20 cellular contexts compared by ENCODE assay signal in genomic region chr5:1311443-1312055, GRCh38. TPM values are rescaled to one million over a fixed set of nuclear protein-coding genes. Genes with fewer than 3 reads are reported as not detected.
DNase-seq lines count a peak whose midpoint lies in the region; ATAC-seq and TF ChIP-seq lines count a peak whose summit lies in the region.
"Had no signal": no experiment of that assay in that cellular context is flagged by ENCODE, and none has a peak within 500 bp of the region (broad histone marks: within the 10 kb centered on the region; RNA-seq: fewer than 3 reads in every experiment).

No MANE protein-coding gene starts in this region.

- POLR2A ChIA-PET in CD8-positive, alpha-beta memory T cell (lab: Charles Lee), result no interaction called here

- no peak overlapping the region for H3K4me3 Mint-ChIP-seq in CD8-positive, alpha-beta memory T cell
- H3K4me3 Mint-ChIP-seq in T-helper 17 cell (peak overlapping the region; percentile 2), nephron progenitor cell (no peak overlapping the region), glutamatergic neuron (ENCODE audit: unreplicated experiment) (no peak overlapping the region)

- TF ChIP-seq CTCF in nephron progenitor cell (IDR thresholded peaks at IDR 0.05) (no peak), glutamatergic neuron (IDR thresholded peaks at IDR 0.05; ENCODE audit: partially characterized antibody, unreplicated experiment) (no peak)

- H3K4me1 ChIP-seq in CD8-positive, alpha-beta memory T cell (ENCODE audit: insufficient read depth, low read length), result peaks cover 46% of the 10 kb centered on the region

- ATAC-seq in T-helper 17 cell (no peak), HG03442 (IDR thresholded peaks at IDR 0.05; ENCODE audit: unreplicated experiment) (no peak), HG02970 (IDR thresholded peaks at IDR 0.05; ENCODE audit: low FRiP score, unreplicated experiment) (no peak)

- H3K27ac Mint-ChIP-seq in CD8-positive, alpha-beta memory T cell, result peak overlapping the region in 5 of 8 donors; percentile 35 to 86 (median 79)
- H3K27ac Mint-ChIP-seq in T-helper 17 cell (no peak overlapping the region), nephron progenitor cell (no peak overlapping the region), glutamatergic neuron (ENCODE audit: unreplicated experiment) (no peak overlapping the region)

- H3K9me3 Mint-ChIP-seq in CD8-positive, alpha-beta memory T cell, result peaks cover 0 to 13% (median 10%) of the 10 kb centered on the region in 5 donors
- H3K9me3 Mint-ChIP-seq in nephron progenitor cell, result peaks cover 16% of the 10 kb centered on the region
- H3K9me3 Mint-ChIP-seq in glutamatergic neuron (ENCODE audit: unreplicated experiment), result peaks cover under 1% of the 10 kb centered on the region

- no peaks in the 10 kb centered on the region for H3K36me3 Mint-ChIP-seq in CD8-positive, alpha-beta memory T cell
- no peaks in the 10 kb centered on the region for H3K36me3 Mint-ChIP-seq in T-helper 17 cell (ENCODE audit: low read depth)
- no peaks in the 10 kb centered on the region for H3K36me3 Mint-ChIP-seq in nephron progenitor cell (ENCODE audit: low read depth)
- H3K36me3 Mint-ChIP-seq in glutamatergic neuron (ENCODE audit: unreplicated experiment), result no peaks in the 10 kb centered on the region

- peaks cover 49 to 50% (median 50%) of the 10 kb centered on the region in 3 donors for H3K4me1 Mint-ChIP-seq in CD8-positive, alpha-beta memory T cell
- H3K4me1 Mint-ChIP-seq in T-helper 17 cell (peaks cover 37% of the 10 kb centered on the region), nephron progenitor cell (peaks cover 17% of the 10 kb centered on the region), glutamatergic neuron (ENCODE audit: low read depth, unreplicated experiment) (peaks cover 7% of the 10 kb centered on the region)

- DNase-seq in activated CD8-positive, alpha-beta memory T cell treated with anti-CD3 and anti-CD28 coated beads, Interleukin-2, amount 50 U/mL, for 48 hours, result peak; percentile 43
- DNase-seq in activated CD8-positive, alpha-beta memory T cell treated with anti-CD3 and anti-CD28 coated beads for 24 hours, result no peak
- DNase-seq in CD8-positive, alpha-beta memory T cell, result peak in 1 of 5 donors; percentile 40
- DNase-seq in T-helper 17 cell (peak in 1 of 3 donors; percentile 5), nephron progenitor cell (peak; percentile 0), glutamatergic neuron (no peak)
- DNase-seq: amygdala, GM23248, IMR-90, NCI-H2171 treated with DMSO at 0.1 percent for 48 hours, NCI-H526, SHP77 treated with DMSO at 0.1 percent for 48 hours had no signal

- H3K27me3 Mint-ChIP-seq in CD8-positive, alpha-beta memory T cell, result no peaks in the 10 kb centered on the region
- H3K27me3 Mint-ChIP-seq in T-helper 17 cell, result no peaks in the 10 kb centered on the region
- peaks cover 18% of the 10 kb centered on the region for H3K27me3 Mint-ChIP-seq in nephron progenitor cell (ENCODE audit: low read depth, poor library complexity)
- peaks cover 2% of the 10 kb centered on the region for H3K27me3 Mint-ChIP-seq in glutamatergic neuron (ENCODE audit: unreplicated experiment)

- no peaks in the 10 kb centered on the region for H3K36me3 ChIP-seq in CD8-positive, alpha-beta memory T cell (ENCODE audit: insufficient read depth, low read length)
- H3K36me3 ChIP-seq: cardiac muscle cell, ovary, right atrium auricular region had no signal

- peaks cover 3% of the 10 kb centered on the region for H3K9me3 ChIP-seq in CD8-positive, alpha-beta memory T cell (ENCODE audit: low read length)
- H3K9me3 ChIP-seq in T-helper 17 cell (ENCODE audit: control insufficient read depth, low read length, poor library complexity, severe bottlenecking), result no peaks in the 10 kb centered on the region
- H3K9me3 ChIP-seq: ovary, right atrium auricular region had no signal

- no peak overlapping the region for H3K4me3 ChIP-seq in CD8-positive, alpha-beta memory T cell (ENCODE audit: low read length)
- H3K4me3 ChIP-seq: cardiac muscle cell, GM23248, ovary, right atrium auricular region had no signal

- CTCF ChIA-PET in CD8-positive, alpha-beta memory T cell (lab: Charles Lee), result interaction anchor here (1.0 kb wide), 1 partner anchor 74 kb away, joined by 3 read pairs; no protein-coding TSS in a partner anchor

- H3K27me3 ChIP-seq in CD8-positive, alpha-beta memory T cell (ENCODE audit: insufficient read depth, low read length, poor library complexity, severe bottlenecking), result no peaks in the 10 kb centered on the region
- H3K27me3 ChIP-seq: cardiac muscle cell, ovary, right atrium auricular region had no signal

- no peak overlapping the region for H3K27ac ChIP-seq in CD8-positive, alpha-beta memory T cell (ENCODE audit: low read depth, low read length)
- H3K27ac ChIP-seq: C4-2B, cardiac muscle cell, GM23248, ovary, right atrium auricular region had no signal

RNA-seq across cellular contexts. Expression of gene TERT, which starts 16.7 kb away (rescaled TPM):
- 1 to 10 TPM; 2.0 to 2.5 TPM for total RNA-seq in CD8-positive, alpha-beta memory T cell
- polyA plus RNA-seq in CD8-positive, alpha-beta memory T cell, result not detected
- total RNA-seq in T-helper 17 cell (under 1 TPM; 0.10 to 0.80 TPM), glutamatergic neuron (ENCODE audit: unreplicated experiment) (2.9 TPM)
- total RNA-seq: dermis microvascular lymphatic vessel endothelial cell, GM23248, IMR-90, lung microvascular endothelial cell, right atrium auricular region had no signal
- polyA plus RNA-seq: cardiac muscle cell, GM23248, IMR-90, ovary had no signal

RNA-seq across cellular contexts. Expression of gene CLPTM1L, which starts 33.4 kb away (rescaled TPM):
- 100 to 1,000 TPM; 109 to 110 TPM for total RNA-seq in CD8-positive, alpha-beta memory T cell
- polyA plus RNA-seq in CD8-positive, alpha-beta memory T cell, result 68.1 TPM
- total RNA-seq in T-helper 17 cell (10 to 100 TPM; 70.5 to 80.9 TPM), glutamatergic neuron (ENCODE audit: unreplicated experiment) (95.2 TPM)

Comparison
In these comparisons a context has a peak if more than half of its experiments do, and no peak if none do; other contexts are left out.
1. DNase-seq: peak in activated CD8-positive, alpha-beta memory T cell treated with anti-CD3 and anti-CD28 coated beads, Interleukin-2, amount 50 U/mL, for 48 hours (single experiment) and nephron progenitor cell (single experiment); none in activated CD8-positive, alpha-beta memory T cell treated with anti-CD3 and anti-CD28 coated beads for 24 hours (single experiment) and glutamatergic neuron (single experiment).
2. H3K27ac Mint-ChIP-seq: peak in CD8-positive, alpha-beta memory T cell (5 of 8); none in T-helper 17 cell (single experiment), nephron progenitor cell (single experiment) and glutamatergic neuron (single experiment).